ENCODE assay signal across 1 cellular context in genomic region chr7:151091431-151091830, GRCh38.
A peak's percentile ranks its signal among the peaks of the same experiment; 100 is the strongest.
TF ChIP-seq lines count a peak whose summit lies in the region.

No MANE protein-coding gene starts in this region.

TF ChIP-seq in K562, 482 proteins besides CTCF, POLR2A, EP300 and RAD21 (continued from another document and continues in another):
- TF ChIP-seq CHD7 (IDR thresholded peaks at IDR 0.05; ENCODE audit: low read depth, low read length) (no peak), HMGXB4 (CRISPR knock-in tag; IDR thresholded peaks at IDR 0.05) (no peak), GABPA (tag; conservative IDR thresholded peaks at IDR 0.05; ENCODE audit: low read depth) (peak; percentile 48; the same call in 1 of the 2 replicates), ARHGAP35 (IDR thresholded peaks at IDR 0.05; ENCODE audit: partially characterized antibody) (no peak), PHF21A (IDR thresholded peaks at IDR 0.05; ENCODE audit: borderline replicate concordance, low read depth) (no peak), SIRT6 (IDR thresholded peaks at IDR 0.05; ENCODE audit: low read depth, low read length) (no peak), U2AF1 (optimal IDR thresholded peaks at IDR 0.05; ENCODE audit: low read depth, low read length) (no peak), SMAD1 (IDR thresholded peaks at IDR 0.05; ENCODE audit: low read depth, low read length, partially characterized antibody) (no peak), TSC22D4 (tag; IDR thresholded peaks at IDR 0.05) (no peak), PHF8 (IDR thresholded peaks at IDR 0.05; ENCODE audit: borderline replicate concordance, low read length) (no peak), FOXM1 (IDR thresholded peaks at IDR 0.05; ENCODE audit: low read depth) (no peak), FOXM1 (CRISPR knock-in tag; IDR thresholded peaks at IDR 0.05; ENCODE audit: low read depth) (no peak), ARID3A (IDR thresholded peaks at IDR 0.05; ENCODE audit: borderline replicate concordance, low read depth, low read length) (no peak), ZBTB11 (CRISPR knock-in tag; IDR thresholded peaks at IDR 0.05) (no peak), FOXK2 (conservative IDR thresholded peaks at IDR 0.05 in 1 of 2, IDR thresholded peaks at IDR 0.05 in 1 of 2; ENCODE audit: low read depth in 2 of 2) (no peak), PBX2 (CRISPR knock-in tag; IDR thresholded peaks at IDR 0.05; ENCODE audit: low read depth) (no peak), PBX2 (tag; conservative IDR thresholded peaks at IDR 0.05; ENCODE audit: low read depth) (no peak), ZNF282 (CRISPR knock-in tag; IDR thresholded peaks at IDR 0.05) (no peak), NFATC3 (IDR thresholded peaks at IDR 0.05) (no peak), WHSC1 (IDR thresholded peaks at IDR 0.05; ENCODE audit: low read length) (no peak), SP2 (IDR thresholded peaks at IDR 0.05; ENCODE audit: extremely low read depth, low read depth, low read length, poor library complexity, severe bottlenecking) (no peak)
- TF ChIP-seq, protein P1, sequence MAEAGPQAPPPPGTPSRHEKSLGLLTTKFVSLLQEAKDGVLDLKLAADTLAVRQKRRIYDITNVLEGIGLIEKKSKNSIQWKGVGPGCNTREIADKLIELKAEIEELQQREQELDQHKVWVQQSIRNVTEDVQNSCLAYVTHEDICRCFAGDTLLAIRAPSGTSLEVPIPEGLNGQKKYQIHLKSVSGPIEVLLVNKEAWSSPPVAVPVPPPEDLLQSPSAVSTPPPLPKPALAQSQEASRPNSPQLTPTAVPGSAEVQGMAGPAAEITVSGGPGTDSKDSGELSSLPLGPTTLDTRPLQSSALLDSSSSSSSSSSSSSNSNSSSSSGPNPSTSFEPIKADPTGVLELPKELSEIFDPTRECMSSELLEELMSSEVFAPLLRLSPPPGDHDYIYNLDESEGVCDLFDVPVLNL (CRISPR knock-in tag; IDR thresholded peaks at IDR 0.05; ENCODE audit: low read depth) = no peak
- TF ChIP-seq, protein P2, sequence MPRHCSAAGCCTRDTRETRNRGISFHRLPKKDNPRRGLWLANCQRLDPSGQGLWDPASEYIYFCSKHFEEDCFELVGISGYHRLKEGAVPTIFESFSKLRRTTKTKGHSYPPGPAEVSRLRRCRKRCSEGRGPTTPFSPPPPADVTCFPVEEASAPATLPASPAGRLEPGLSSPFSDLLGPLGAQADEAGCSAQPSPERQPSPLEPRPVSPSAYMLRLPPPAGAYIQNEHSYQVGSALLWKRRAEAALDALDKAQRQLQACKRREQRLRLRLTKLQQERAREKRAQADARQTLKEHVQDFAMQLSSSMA (CRISPR knock-in tag; IDR thresholded peaks at IDR 0.05) = no peak
- TF ChIP-seq, protein P3, sequence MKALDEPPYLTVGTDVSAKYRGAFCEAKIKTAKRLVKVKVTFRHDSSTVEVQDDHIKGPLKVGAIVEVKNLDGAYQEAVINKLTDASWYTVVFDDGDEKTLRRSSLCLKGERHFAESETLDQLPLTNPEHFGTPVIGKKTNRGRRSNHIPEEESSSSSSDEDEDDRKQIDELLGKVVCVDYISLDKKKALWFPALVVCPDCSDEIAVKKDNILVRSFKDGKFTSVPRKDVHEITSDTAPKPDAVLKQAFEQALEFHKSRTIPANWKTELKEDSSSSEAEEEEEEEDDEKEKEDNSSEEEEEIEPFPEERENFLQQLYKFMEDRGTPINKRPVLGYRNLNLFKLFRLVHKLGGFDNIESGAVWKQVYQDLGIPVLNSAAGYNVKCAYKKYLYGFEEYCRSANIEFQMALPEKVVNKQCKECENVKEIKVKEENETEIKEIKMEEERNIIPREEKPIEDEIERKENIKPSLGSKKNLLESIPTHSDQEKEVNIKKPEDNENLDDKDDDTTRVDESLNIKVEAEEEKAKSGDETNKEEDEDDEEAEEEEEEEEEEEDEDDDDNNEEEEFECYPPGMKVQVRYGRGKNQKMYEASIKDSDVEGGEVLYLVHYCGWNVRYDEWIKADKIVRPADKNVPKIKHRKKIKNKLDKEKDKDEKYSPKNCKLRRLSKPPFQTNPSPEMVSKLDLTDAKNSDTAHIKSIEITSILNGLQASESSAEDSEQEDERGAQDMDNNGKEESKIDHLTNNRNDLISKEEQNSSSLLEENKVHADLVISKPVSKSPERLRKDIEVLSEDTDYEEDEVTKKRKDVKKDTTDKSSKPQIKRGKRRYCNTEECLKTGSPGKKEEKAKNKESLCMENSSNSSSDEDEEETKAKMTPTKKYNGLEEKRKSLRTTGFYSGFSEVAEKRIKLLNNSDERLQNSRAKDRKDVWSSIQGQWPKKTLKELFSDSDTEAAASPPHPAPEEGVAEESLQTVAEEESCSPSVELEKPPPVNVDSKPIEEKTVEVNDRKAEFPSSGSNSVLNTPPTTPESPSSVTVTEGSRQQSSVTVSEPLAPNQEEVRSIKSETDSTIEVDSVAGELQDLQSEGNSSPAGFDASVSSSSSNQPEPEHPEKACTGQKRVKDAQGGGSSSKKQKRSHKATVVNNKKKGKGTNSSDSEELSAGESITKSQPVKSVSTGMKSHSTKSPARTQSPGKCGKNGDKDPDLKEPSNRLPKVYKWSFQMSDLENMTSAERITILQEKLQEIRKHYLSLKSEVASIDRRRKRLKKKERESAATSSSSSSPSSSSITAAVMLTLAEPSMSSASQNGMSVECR (CRISPR knock-in tag; IDR thresholded peaks at IDR 0.05) = no peak
